Comparison of ENCODE assay signal across 1 cellular context in the genomic region with DNA sequence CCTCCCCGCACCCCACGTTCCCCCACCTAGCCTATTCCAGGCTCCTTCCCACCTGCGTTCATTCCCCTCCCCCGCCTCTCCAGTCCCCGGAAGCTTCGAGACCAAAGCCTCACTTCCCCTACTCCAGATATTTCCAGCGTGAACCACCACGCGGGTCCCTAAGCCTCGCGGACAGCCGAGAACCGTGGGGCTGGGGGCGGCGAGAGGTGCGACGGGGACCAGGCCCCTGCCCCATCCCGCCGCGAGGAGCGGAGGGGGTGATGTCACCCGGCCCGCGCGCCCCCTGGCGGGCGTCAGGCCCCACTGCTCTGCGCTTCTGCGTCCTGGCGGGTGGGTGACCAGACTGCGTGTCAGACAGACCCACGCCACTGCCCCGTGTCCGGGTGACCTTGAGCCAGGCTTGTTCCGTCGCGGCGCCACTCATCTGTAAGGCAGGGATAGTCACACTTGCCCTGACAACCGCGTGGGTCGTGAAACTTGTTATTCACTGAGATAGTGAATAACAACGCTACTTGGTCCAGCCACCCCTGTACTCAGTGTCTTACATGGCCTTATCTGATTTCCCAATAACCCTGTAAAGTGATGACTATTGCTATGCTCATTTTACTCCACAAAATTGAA.
TF ChIP-seq lines count a peak whose summit lies in the region.

No MANE protein-coding gene starts in this region.

TF ChIP-seq in K562, 482 proteins besides CTCF, POLR2A, EP300 and RAD21 (continues in another document):
- TF ChIP-seq HCFC1 (IDR thresholded peaks at IDR 0.05; ENCODE audit: low read depth, low read length) (peak; percentile 41; the same call in 1 of the 2 replicates), STAT5A (IDR thresholded peaks at IDR 0.05; ENCODE audit: borderline replicate concordance, low read length) (no peak), ELF4 (CRISPR knock-in tag; IDR thresholded peaks at IDR 0.05) (0 out of 2 replicates have a peak, but pooled peaks have one; percentile 22), PHF21A (IDR thresholded peaks at IDR 0.05; ENCODE audit: borderline replicate concordance, low read depth) (peak; percentile 70; the same call in 1 of the 2 replicates), PHTF2 (CRISPR knock-in tag; IDR thresholded peaks at IDR 0.05) (no peak), ZNF121 (CRISPR knock-in tag; conservative IDR thresholded peaks at IDR 0.05) (no peak), MTA3 (IDR thresholded peaks at IDR 0.05; ENCODE audit: borderline replicate concordance) (peak; percentile 92), TSC22D4 (tag; IDR thresholded peaks at IDR 0.05) (no peak), SNRNP70 (optimal IDR thresholded peaks at IDR 0.05; ENCODE audit: low read depth, low read length) (no peak), ZNF197 (CRISPR knock-in tag; IDR thresholded peaks at IDR 0.05; ENCODE audit: low read depth) (no peak), ZNF766 (CRISPR knock-in tag; conservative IDR thresholded peaks at IDR 0.05) (peak; percentile 65; the same call in 1 of the 2 replicates), CGGBP1 (CRISPR knock-in tag; IDR thresholded peaks at IDR 0.05) (no peak), MEF2D (tag; conservative IDR thresholded peaks at IDR 0.05; ENCODE audit: low read depth) (no peak), TEAD4 (IDR thresholded peaks at IDR 0.05; ENCODE audit: low read length) (no peak), TEAD4 (CRISPR knock-in tag; IDR thresholded peaks at IDR 0.05; ENCODE audit: borderline replicate concordance) (no peak), LCOR (CRISPR knock-in tag; IDR thresholded peaks at IDR 0.05) (0 out of 2 replicates have a peak, but pooled peaks have one; percentile 41), ZNF140 (CRISPR knock-in tag; IDR thresholded peaks at IDR 0.05) (no peak), KLF16 (IDR thresholded peaks at IDR 0.05) (0 out of 2 replicates have a peak, but pooled peaks have one; percentile 4), SRSF3 (IDR thresholded peaks at IDR 0.05; ENCODE audit: insufficient read depth, low read length) (no peak), NFIC (IDR thresholded peaks at IDR 0.05) (peak; percentile 52), ZNF699 (CRISPR knock-in tag; IDR thresholded peaks at IDR 0.05; ENCODE audit: insufficient replicate concordance) (no peak), RB1 (IDR thresholded peaks at IDR 0.05; ENCODE audit: low read depth) (peak; percentile 94), THAP12 (CRISPR knock-in tag; IDR thresholded peaks at IDR 0.05) (peak; percentile 88), ZNF561 (CRISPR knock-in tag; conservative IDR thresholded peaks at IDR 0.05) (no peak), HMG20A (CRISPR knock-in tag; conservative IDR thresholded peaks at IDR 0.05) (no peak), ZNF133 (CRISPR knock-in tag; IDR thresholded peaks at IDR 0.05) (no peak), ZNF449 (CRISPR knock-in tag; IDR thresholded peaks at IDR 0.05) (no peak), IFI16 (CRISPR knock-in tag; IDR thresholded peaks at IDR 0.05) (no peak), L3MBTL2 (IDR thresholded peaks at IDR 0.05) (peak; percentile 88), GTF2A2 (tag; IDR thresholded peaks at IDR 0.05) (no peak), FIP1L1 (IDR thresholded peaks at IDR 0.05; ENCODE audit: low read depth, low read length, poor library complexity, severe bottlenecking) (peak; percentile 46), CEBPB (tag; IDR thresholded peaks at IDR 0.05) (peak; percentile 74), DACH1 (IDR thresholded peaks at IDR 0.05; ENCODE audit: partially characterized antibody) (no peak), RCOR1 (IDR thresholded peaks at IDR 0.05; ENCODE audit: borderline replicate concordance in 1 of 2, low read depth in 2 of 2, low read length in 2 of 2) (peak; percentile 37 to 73; a peak in 3 of 4 replicates), KAT7 (CRISPR knock-in tag; IDR thresholded peaks at IDR 0.05; ENCODE audit: borderline replicate concordance) (peak; percentile 91; the same call in 1 of the 2 replicates), MTA2 (IDR thresholded peaks at IDR 0.05; ENCODE audit: low read depth) (0 out of 2 replicates have a peak, but pooled peaks have one; percentile 9), ETV6 (IDR thresholded peaks at IDR 0.05; ENCODE audit: borderline replicate concordance in 1 of 2, low read depth in 2 of 2, low read length in 1 of 2) (no peak; a peak in 1 of 4 replicates), ETV6 (CRISPR knock-in tag; IDR thresholded peaks at IDR 0.05; ENCODE audit: borderline replicate concordance) (peak; percentile 85), GABPB2 (CRISPR knock-in tag; conservative IDR thresholded peaks at IDR 0.05) (no peak), SMARCA5 (IDR thresholded peaks at IDR 0.05) (peak; percentile 71), PTRF (tag; IDR thresholded peaks at IDR 0.05) (no peak)
- TF ChIP-seq, protein P1, sequence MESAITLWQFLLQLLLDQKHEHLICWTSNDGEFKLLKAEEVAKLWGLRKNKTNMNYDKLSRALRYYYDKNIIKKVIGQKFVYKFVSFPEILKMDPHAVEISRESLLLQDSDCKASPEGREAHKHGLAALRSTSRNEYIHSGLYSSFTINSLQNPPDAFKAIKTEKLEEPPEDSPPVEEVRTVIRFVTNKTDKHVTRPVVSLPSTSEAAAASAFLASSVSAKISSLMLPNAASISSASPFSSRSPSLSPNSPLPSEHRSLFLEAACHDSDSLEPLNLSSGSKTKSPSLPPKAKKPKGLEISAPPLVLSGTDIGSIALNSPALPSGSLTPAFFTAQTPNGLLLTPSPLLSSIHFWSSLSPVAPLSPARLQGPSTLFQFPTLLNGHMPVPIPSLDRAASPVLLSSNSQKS (CRISPR knock-in tag; IDR thresholded peaks at IDR 0.05): no peak
- TF ChIP-seq, protein P2, sequence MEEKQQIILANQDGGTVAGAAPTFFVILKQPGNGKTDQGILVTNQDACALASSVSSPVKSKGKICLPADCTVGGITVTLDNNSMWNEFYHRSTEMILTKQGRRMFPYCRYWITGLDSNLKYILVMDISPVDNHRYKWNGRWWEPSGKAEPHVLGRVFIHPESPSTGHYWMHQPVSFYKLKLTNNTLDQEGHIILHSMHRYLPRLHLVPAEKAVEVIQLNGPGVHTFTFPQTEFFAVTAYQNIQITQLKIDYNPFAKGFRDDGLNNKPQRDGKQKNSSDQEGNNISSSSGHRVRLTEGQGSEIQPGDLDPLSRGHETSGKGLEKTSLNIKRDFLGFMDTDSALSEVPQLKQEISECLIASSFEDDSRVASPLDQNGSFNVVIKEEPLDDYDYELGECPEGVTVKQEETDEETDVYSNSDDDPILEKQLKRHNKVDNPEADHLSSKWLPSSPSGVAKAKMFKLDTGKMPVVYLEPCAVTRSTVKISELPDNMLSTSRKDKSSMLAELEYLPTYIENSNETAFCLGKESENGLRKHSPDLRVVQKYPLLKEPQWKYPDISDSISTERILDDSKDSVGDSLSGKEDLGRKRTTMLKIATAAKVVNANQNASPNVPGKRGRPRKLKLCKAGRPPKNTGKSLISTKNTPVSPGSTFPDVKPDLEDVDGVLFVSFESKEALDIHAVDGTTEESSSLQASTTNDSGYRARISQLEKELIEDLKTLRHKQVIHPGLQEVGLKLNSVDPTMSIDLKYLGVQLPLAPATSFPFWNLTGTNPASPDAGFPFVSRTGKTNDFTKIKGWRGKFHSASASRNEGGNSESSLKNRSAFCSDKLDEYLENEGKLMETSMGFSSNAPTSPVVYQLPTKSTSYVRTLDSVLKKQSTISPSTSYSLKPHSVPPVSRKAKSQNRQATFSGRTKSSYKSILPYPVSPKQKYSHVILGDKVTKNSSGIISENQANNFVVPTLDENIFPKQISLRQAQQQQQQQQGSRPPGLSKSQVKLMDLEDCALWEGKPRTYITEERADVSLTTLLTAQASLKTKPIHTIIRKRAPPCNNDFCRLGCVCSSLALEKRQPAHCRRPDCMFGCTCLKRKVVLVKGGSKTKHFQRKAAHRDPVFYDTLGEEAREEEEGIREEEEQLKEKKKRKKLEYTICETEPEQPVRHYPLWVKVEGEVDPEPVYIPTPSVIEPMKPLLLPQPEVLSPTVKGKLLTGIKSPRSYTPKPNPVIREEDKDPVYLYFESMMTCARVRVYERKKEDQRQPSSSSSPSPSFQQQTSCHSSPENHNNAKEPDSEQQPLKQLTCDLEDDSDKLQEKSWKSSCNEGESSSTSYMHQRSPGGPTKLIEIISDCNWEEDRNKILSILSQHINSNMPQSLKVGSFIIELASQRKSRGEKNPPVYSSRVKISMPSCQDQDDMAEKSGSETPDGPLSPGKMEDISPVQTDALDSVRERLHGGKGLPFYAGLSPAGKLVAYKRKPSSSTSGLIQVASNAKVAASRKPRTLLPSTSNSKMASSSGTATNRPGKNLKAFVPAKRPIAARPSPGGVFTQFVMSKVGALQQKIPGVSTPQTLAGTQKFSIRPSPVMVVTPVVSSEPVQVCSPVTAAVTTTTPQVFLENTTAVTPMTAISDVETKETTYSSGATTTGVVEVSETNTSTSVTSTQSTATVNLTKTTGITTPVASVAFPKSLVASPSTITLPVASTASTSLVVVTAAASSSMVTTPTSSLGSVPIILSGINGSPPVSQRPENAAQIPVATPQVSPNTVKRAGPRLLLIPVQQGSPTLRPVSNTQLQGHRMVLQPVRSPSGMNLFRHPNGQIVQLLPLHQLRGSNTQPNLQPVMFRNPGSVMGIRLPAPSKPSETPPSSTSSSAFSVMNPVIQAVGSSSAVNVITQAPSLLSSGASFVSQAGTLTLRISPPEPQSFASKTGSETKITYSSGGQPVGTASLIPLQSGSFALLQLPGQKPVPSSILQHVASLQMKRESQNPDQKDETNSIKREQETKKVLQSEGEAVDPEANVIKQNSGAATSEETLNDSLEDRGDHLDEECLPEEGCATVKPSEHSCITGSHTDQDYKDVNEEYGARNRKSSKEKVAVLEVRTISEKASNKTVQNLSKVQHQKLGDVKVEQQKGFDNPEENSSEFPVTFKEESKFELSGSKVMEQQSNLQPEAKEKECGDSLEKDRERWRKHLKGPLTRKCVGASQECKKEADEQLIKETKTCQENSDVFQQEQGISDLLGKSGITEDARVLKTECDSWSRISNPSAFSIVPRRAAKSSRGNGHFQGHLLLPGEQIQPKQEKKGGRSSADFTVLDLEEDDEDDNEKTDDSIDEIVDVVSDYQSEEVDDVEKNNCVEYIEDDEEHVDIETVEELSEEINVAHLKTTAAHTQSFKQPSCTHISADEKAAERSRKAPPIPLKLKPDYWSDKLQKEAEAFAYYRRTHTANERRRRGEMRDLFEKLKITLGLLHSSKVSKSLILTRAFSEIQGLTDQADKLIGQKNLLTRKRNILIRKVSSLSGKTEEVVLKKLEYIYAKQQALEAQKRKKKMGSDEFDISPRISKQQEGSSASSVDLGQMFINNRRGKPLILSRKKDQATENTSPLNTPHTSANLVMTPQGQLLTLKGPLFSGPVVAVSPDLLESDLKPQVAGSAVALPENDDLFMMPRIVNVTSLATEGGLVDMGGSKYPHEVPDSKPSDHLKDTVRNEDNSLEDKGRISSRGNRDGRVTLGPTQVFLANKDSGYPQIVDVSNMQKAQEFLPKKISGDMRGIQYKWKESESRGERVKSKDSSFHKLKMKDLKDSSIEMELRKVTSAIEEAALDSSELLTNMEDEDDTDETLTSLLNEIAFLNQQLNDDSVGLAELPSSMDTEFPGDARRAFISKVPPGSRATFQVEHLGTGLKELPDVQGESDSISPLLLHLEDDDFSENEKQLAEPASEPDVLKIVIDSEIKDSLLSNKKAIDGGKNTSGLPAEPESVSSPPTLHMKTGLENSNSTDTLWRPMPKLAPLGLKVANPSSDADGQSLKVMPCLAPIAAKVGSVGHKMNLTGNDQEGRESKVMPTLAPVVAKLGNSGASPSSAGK (IDR thresholded peaks at IDR 0.05): peak; percentile 79
- TF ChIP-seq, protein P3, sequence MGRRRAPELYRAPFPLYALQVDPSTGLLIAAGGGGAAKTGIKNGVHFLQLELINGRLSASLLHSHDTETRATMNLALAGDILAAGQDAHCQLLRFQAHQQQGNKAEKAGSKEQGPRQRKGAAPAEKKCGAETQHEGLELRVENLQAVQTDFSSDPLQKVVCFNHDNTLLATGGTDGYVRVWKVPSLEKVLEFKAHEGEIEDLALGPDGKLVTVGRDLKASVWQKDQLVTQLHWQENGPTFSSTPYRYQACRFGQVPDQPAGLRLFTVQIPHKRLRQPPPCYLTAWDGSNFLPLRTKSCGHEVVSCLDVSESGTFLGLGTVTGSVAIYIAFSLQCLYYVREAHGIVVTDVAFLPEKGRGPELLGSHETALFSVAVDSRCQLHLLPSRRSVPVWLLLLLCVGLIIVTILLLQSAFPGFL (CRISPR knock-in tag; IDR thresholded peaks at IDR 0.05): no peak
